Comparison of ENCODE assay signal across 15 cellular contexts in genomic region chr1:33244143-33244808, GRCh38. TPM values are rescaled to one million over a fixed set of nuclear protein-coding genes. Genes with fewer than 3 reads are reported as not detected.
A peak's percentile ranks its signal among the peaks of the same experiment; 100 is the strongest.
DNase-seq lines count a peak whose midpoint lies in the region; ATAC-seq and TF ChIP-seq lines count a peak whose summit lies in the region.
"Had no signal": no experiment of that assay in that cellular context is flagged by ENCODE, and none has a peak within 500 bp of the region (broad histone marks: within the 10 kb centered on the region; RNA-seq: fewer than 3 reads in every experiment).

No MANE protein-coding gene starts in this region.

- H3K4me3 ChIP-seq in heart right ventricle (no peak overlapping the region), SJCRH30 (no peak overlapping the region), spleen (no peak overlapping the region)
- H3K4me3 ChIP-seq: GM12878, mucosa of descending colon, psoas muscle, vagina had no signal

- 79 to 85% methylated on average over 5 of the region's 5 CpGs for WGBS in heart right ventricle, 2 donors
- 70 to 78% (median 77%) methylated on average over 5 of the region's 5 CpGs for WGBS in spleen, 5 donors

- peak overlapping the region in 6 of 10 donors; percentile 6 to 64 (median 24) for H3K27ac ChIP-seq in heart right ventricle
- H3K27ac ChIP-seq in SJCRH30: peak overlapping the region; percentile 60
- H3K27ac ChIP-seq in spleen: peak overlapping the region in 7 of 8 donors; percentile 7 to 58 (median 21)
- H3K27ac ChIP-seq: psoas muscle, vagina had no signal

- TF ChIP-seq CTCF in heart right ventricle (IDR thresholded peaks at IDR 0.05) (no peak), spleen (IDR thresholded peaks at IDR 0.05 in 8 of 11, conservative IDR thresholded peaks at IDR 0.05 in 3 of 11) (no peak)

- H3K9me3 ChIP-seq in heart right ventricle (no peaks in the 10 kb centered on the region), SJCRH30 (replicated peaks) (no peaks in the 10 kb centered on the region), spleen (no peaks in the 10 kb centered on the region)
- H3K9me3 ChIP-seq: mucosa of descending colon, psoas muscle, vagina had no signal

- no peak for DNase-seq in heart right ventricle
- DNase-seq in Right ventricle myocardium inferior (ENCODE audit: missing footprints): no peak
- peak; percentile 81 to 90 for DNase-seq in SJCRH30
- DNase-seq in fibroblast of peridontal ligament (ENCODE audit: extremely low read depth): peak; percentile 40
- no peak for DNase-seq in spleen
- no peak for DNase-seq in cerebellar cortex (ENCODE audit: low spot score)
- no peak for DNase-seq in stimulated activated CD4-positive, alpha-beta T cell treated with anti-CD3 and anti-CD28 coated beads, Interleukin-4, amount 100 ng/mL, for 4 hours
- DNase-seq: activated CD4-positive, alpha-beta T cell treated with anti-CD3 and anti-CD28 coated beads, Interleukin-2, amount 50 U/mL, for 48 hours; mucosa of descending colon; NCI-H2081; psoas muscle; stimulated activated CD4-positive, alpha-beta T cell treated with anti-CD3 and anti-CD28 coated beads, Interleukin-2, amount 100 ng/mL, for 24 hours had no signal

- TF ChIP-seq POLR2A in spleen (IDR thresholded peaks at IDR 0.05): no peak

- ATAC-seq in heart right ventricle: no peak
- no peak for ATAC-seq in Right ventricle myocardium inferior
- ATAC-seq in HG03159 (IDR thresholded peaks at IDR 0.05; ENCODE audit: unreplicated experiment): no peak
- ATAC-seq: GM12878, mucosa of descending colon, psoas muscle had no signal

- intact Hi-C loops in heart right ventricle (cut with DNase I) (no loop called here), Right ventricle myocardium inferior (cut with DNase I) (no loop called here), spleen (cut with DNase I; ENCODE audit: low total_unique reads) (no loop called here)

- no peaks in the 10 kb centered on the region for H3K36me3 ChIP-seq in heart right ventricle
- H3K36me3 ChIP-seq in SJCRH30: no peaks in the 10 kb centered on the region
- no peaks in the 10 kb centered on the region for H3K36me3 ChIP-seq in spleen
- H3K36me3 ChIP-seq: vagina had no signal

- H3K4me1 ChIP-seq in heart right ventricle (peaks cover 0 to 5% (median 0%) of the 10 kb centered on the region in 9 donors), SJCRH30 (peaks cover 33% of the 10 kb centered on the region), spleen (peaks cover 0 to 26% (median 10%) of the 10 kb centered on the region in 6 donors)
- H3K4me1 ChIP-seq: psoas muscle, vagina had no signal

- H3K27me3 ChIP-seq in heart right ventricle (no peaks in the 10 kb centered on the region), SJCRH30 (no peaks in the 10 kb centered on the region), spleen (replicated peaks in 1 of 7) (peaks cover 0 to 18% (median 0%) of the 10 kb centered on the region in 7 donors)
- H3K27me3 ChIP-seq: vagina had no signal

RNA-seq across cellular contexts. Expression of gene ZNF362, which starts 12.0 kb away (rescaled TPM):
- total RNA-seq in heart right ventricle (10 to 100 TPM; 28.5 to 39.2 (median 32.3) TPM), Right ventricle myocardium inferior (30.3 TPM), spleen (10 to 100 TPM; 19.9 to 47.0 (median 26.3) TPM)
- polyA plus RNA-seq in heart right ventricle (10 to 100 TPM in 1 of 2 donors, 1 to 10 TPM in 1; 9.1 to 25.9 TPM), spleen (10 to 100 TPM in 2 of 3 donors, 1 to 10 TPM in 1; 8.7 to 14.8 (median 11.7) TPM)
- total RNA-seq in SJCRH30 (2014; rRNA removed; shearing (Covaris generic)): 27.3 and 29.3 TPM in 2 replicates

Comparison
In these comparisons a context has a peak if more than half of its experiments do, and no peak if none do; other contexts are left out.
1. DNase-seq: peak in SJCRH30 (2 of 2) and fibroblast of peridontal ligament (single experiment); none in heart right ventricle (0 of 2), Right ventricle myocardium inferior (single experiment), spleen (single experiment), cerebellar cortex (single experiment) and stimulated activated CD4-positive, alpha-beta T cell treated with anti-CD3 and anti-CD28 coated beads, Interleukin-4, amount 100 ng/mL, for 4 hours (0 of 2).
2. Peak in every context shown above with its lines, with median percentiles within 50 percentile points of each other: H3K27ac ChIP-seq.